ENCODE assay signal across 13 cellular contexts in genomic region chr14:65206078-65206447, GRCh38.
DNase-seq lines count a peak whose midpoint lies in the region; ATAC-seq and TF ChIP-seq lines count a peak whose summit lies in the region.
"Had no signal": no experiment of that assay in that cellular context is flagged by ENCODE, and none has a peak within 500 bp of the region (broad histone marks: within the 10 kb centered on the region; RNA-seq: fewer than 3 reads in every experiment).

No MANE protein-coding gene starts in this region.

- WGBS in esophagus muscularis mucosa: 90% methylated on average over 7 of the region's 7 CpGs

- no peak for TF ChIP-seq CTCF in MM.1S (IDR thresholded peaks at IDR 0.05; ENCODE audit: low read length)
- no peak for TF ChIP-seq CTCF in esophagus muscularis mucosa (IDR thresholded peaks at IDR 0.05)

- no peaks in the 10 kb centered on the region for H3K9me2 ChIP-seq in MM.1S (replicated peaks; ENCODE audit: insufficient read depth, low read length)

- H3K36me3 Mint-ChIP-seq in activated naive CD4-positive, alpha-beta T cell treated with anti-CD3 and anti-CD28 coated beads, Interleukin-2, amount 10 ng/mL, durations not matched to agents 7 days and 5 days: peaks cover 16% of the 10 kb centered on the region
- H3K36me3 Mint-ChIP-seq in activated naive CD8-positive, alpha-beta T cell treated with anti-CD3 and anti-CD28 coated beads, Interleukin-2, amount 50 U/mL, for 24 hours (ENCODE audit: low read depth): peaks cover 4% of the 10 kb centered on the region

- no peak overlapping the region for H2AFZ ChIP-seq in MM.1S (ENCODE audit: low read length)

- DNase-seq in activated naive CD4-positive, alpha-beta T cell treated with anti-CD3 and anti-CD28 coated beads, Interleukin-2, amount 10 ng/mL, durations not matched to agents 7 days and 5 days: no peak
- DNase-seq in activated naive CD4-positive, alpha-beta T cell treated with Interleukin-2 at 50 U/mL for 16 hours: no peak
- DNase-seq in MM.1S (no peak), Right ventricle myocardium superior (no peak), esophagus muscularis mucosa (ENCODE audit: extremely low spot score) (no peak)
- DNase-seq in activated naive CD8-positive, alpha-beta T cell treated with anti-CD3 and anti-CD28 coated beads, Interleukin-2, amount 50 U/mL, for 24 hours: no peak
- DNase-seq in stimulated activated naive CD8-positive, alpha-beta T cell treated with anti-CD3 and anti-CD28 coated beads, Interleukin-15, amount 100 ng/mL, for 72 hours: no peak
- no peak for DNase-seq in stimulated activated CD4-positive, alpha-beta T cell treated with anti-CD3 and anti-CD28 coated beads, Interleukin-2, amount 100 ng/mL, for 24 hours
- DNase-seq: DMS53, NCI-H1694, NCI-H69 had no signal

- H3K27me3 ChIP-seq in MM.1S (replicated peaks; ENCODE audit: insufficient read depth, low read length) (no peaks in the 10 kb centered on the region), esophagus muscularis mucosa (no peaks in the 10 kb centered on the region)

- H3K27me3 Mint-ChIP-seq in activated naive CD4-positive, alpha-beta T cell treated with anti-CD3 and anti-CD28 coated beads, Interleukin-2, amount 10 ng/mL, durations not matched to agents 7 days and 5 days: peaks cover 4% of the 10 kb centered on the region
- H3K27me3 Mint-ChIP-seq in activated naive CD8-positive, alpha-beta T cell treated with anti-CD3 and anti-CD28 coated beads, Interleukin-2, amount 50 U/mL, for 24 hours: peaks cover 3% of the 10 kb centered on the region
- no peaks in the 10 kb centered on the region for H3K27me3 Mint-ChIP-seq in stimulated activated naive CD8-positive, alpha-beta T cell treated with anti-CD3 and anti-CD28 coated beads, Interleukin-15, amount 100 ng/mL, for 72 hours

- H3K27ac ChIP-seq in MM.1S (ENCODE audit: low read length) (peak overlapping the region; percentile 82; the same call in 1 of the 2 replicates), esophagus muscularis mucosa (replicated peaks in 1 of 4) (no peak overlapping the region)

- H3K79me2 ChIP-seq in MM.1S (ENCODE audit: low read length): no peaks in the 10 kb centered on the region

- H3K36me3 ChIP-seq in MM.1S (replicated peaks; ENCODE audit: insufficient read depth, low read length) (no peaks in the 10 kb centered on the region), esophagus muscularis mucosa (no peaks in the 10 kb centered on the region)

- peak overlapping the region; percentile 83 for H3K4me2 ChIP-seq in MM.1S (ENCODE audit: low read depth, low read length)

- H3K27ac Mint-ChIP-seq in activated naive CD4-positive, alpha-beta T cell treated with anti-CD3 and anti-CD28 coated beads, Interleukin-2, amount 10 ng/mL, durations not matched to agents 7 days and 5 days: peak overlapping the region; percentile 94
- peak overlapping the region; percentile 89 for H3K27ac Mint-ChIP-seq in activated naive CD8-positive, alpha-beta T cell treated with anti-CD3 and anti-CD28 coated beads, Interleukin-2, amount 50 U/mL, for 24 hours
- no peak overlapping the region for H3K27ac Mint-ChIP-seq in stimulated activated naive CD8-positive, alpha-beta T cell treated with anti-CD3 and anti-CD28 coated beads, Interleukin-15, amount 100 ng/mL, for 72 hours

- TF ChIP-seq POLR2A in esophagus muscularis mucosa (IDR thresholded peaks at IDR 0.05; ENCODE audit: low read depth): no peak

- CTCF ChIA-PET in activated naive CD4-positive, alpha-beta T cell treated with anti-CD3 and anti-CD28 coated beads, Interleukin-2, amount 10 ng/mL, durations not matched to agents 7 days and 5 days (lab: Charles Lee): interaction anchor here (1.0 to 1.2 kb wide), 2 partner anchors 16 to 81 kb away, joined by 3 to 4 read pairs; no protein-coding TSS in a partner anchor

- H3F3A ChIP-seq in MM.1S (ENCODE audit: insufficient read depth, low read length): peaks cover 33% of the 10 kb centered on the region

- H3K9me3 ChIP-seq in MM.1S (replicated peaks; ENCODE audit: insufficient read depth, low read length): no peaks in the 10 kb centered on the region
- H3K9me3 ChIP-seq in esophagus muscularis mucosa: no peaks in the 10 kb centered on the region

- peak overlapping the region; percentile 48 for H3K4me3 Mint-ChIP-seq in activated naive CD4-positive, alpha-beta T cell treated with anti-CD3 and anti-CD28 coated beads, Interleukin-2, amount 10 ng/mL, durations not matched to agents 7 days and 5 days
- H3K4me3 Mint-ChIP-seq in activated naive CD8-positive, alpha-beta T cell treated with anti-CD3 and anti-CD28 coated beads, Interleukin-2, amount 50 U/mL, for 24 hours: peak overlapping the region; percentile 55
- peak overlapping the region; percentile 67 to 75 for H3K4me3 Mint-ChIP-seq in stimulated activated naive CD8-positive, alpha-beta T cell treated with anti-CD3 and anti-CD28 coated beads, Interleukin-15, amount 100 ng/mL, for 72 hours

- no peak for TF ChIP-seq EP300 in esophagus muscularis mucosa (IDR thresholded peaks at IDR 0.05)

- no peaks in the 10 kb centered on the region for H4K20me1 ChIP-seq in MM.1S (ENCODE audit: insufficient read depth, low read length)

- no peak overlapping the region for H3K4me3 ChIP-seq in MM.1S (ENCODE audit: low read length)
- H3K4me3 ChIP-seq in esophagus muscularis mucosa: no peak overlapping the region
- H3K4me3 ChIP-seq: lung, skin epidermis had no signal

- peaks cover 65% of the 10 kb centered on the region for H3K4me1 Mint-ChIP-seq in activated naive CD4-positive, alpha-beta T cell treated with anti-CD3 and anti-CD28 coated beads, Interleukin-2, amount 10 ng/mL, durations not matched to agents 7 days and 5 days
- H3K4me1 Mint-ChIP-seq in activated naive CD8-positive, alpha-beta T cell treated with anti-CD3 and anti-CD28 coated beads, Interleukin-2, amount 50 U/mL, for 24 hours: peaks cover 68% of the 10 kb centered on the region
- peaks cover 68% of the 10 kb centered on the region for H3K4me1 Mint-ChIP-seq in stimulated activated naive CD8-positive, alpha-beta T cell treated with anti-CD3 and anti-CD28 coated beads, Interleukin-15, amount 100 ng/mL, for 72 hours

- peaks cover 10% of the 10 kb centered on the region for H3K9me3 Mint-ChIP-seq in activated naive CD4-positive, alpha-beta T cell treated with anti-CD3 and anti-CD28 coated beads, Interleukin-2, amount 10 ng/mL, durations not matched to agents 7 days and 5 days
- no peaks in the 10 kb centered on the region for H3K9me3 Mint-ChIP-seq in activated naive CD8-positive, alpha-beta T cell treated with anti-CD3 and anti-CD28 coated beads, Interleukin-2, amount 50 U/mL, for 24 hours
- H3K9me3 Mint-ChIP-seq in stimulated activated naive CD8-positive, alpha-beta T cell treated with anti-CD3 and anti-CD28 coated beads, Interleukin-15, amount 100 ng/mL, for 72 hours: peaks cover 0 to 15% of the 10 kb centered on the region in 2 donors

- H3K4me1 ChIP-seq in MM.1S (ENCODE audit: low read length) (peaks cover 46% of the 10 kb centered on the region), esophagus muscularis mucosa (no peaks in the 10 kb centered on the region)

- no peak for ATAC-seq in activated naive CD8-positive, alpha-beta T cell treated with anti-CD3 and anti-CD28 coated beads, Interleukin-2, amount 50 U/mL, for 24 hours
- no peak for ATAC-seq in stimulated activated naive CD8-positive, alpha-beta T cell treated with anti-CD3 and anti-CD28 coated beads, Interleukin-15, amount 100 ng/mL, for 72 hours
- ATAC-seq in Right ventricle myocardium superior (ENCODE audit: poor library complexity): no peak

- no peak overlapping the region for H3K9ac ChIP-seq in MM.1S (ENCODE audit: low read length)

- intact Hi-C loops in Right ventricle myocardium superior (cut with DNase I) (no loop called here), esophagus muscularis mucosa (cut with DNase I) (no loop called here)

Comparison
In these comparisons a context has a peak if more than half of its experiments do, and no peak if none do; other contexts are left out.
1. H3K27ac Mint-ChIP-seq: peak in activated naive CD4-positive, alpha-beta T cell treated with anti-CD3 and anti-CD28 coated beads, Interleukin-2, amount 10 ng/mL, durations not matched to agents 7 days and 5 days (single experiment) and activated naive CD8-positive, alpha-beta T cell treated with anti-CD3 and anti-CD28 coated beads, Interleukin-2, amount 50 U/mL, for 24 hours (single experiment); none in stimulated activated naive CD8-positive, alpha-beta T cell treated with anti-CD3 and anti-CD28 coated beads, Interleukin-15, amount 100 ng/mL, for 72 hours (0 of 2).
2. Peak in every context shown above with its lines, with median percentiles within 50 percentile points of each other: H3K4me3 Mint-ChIP-seq.